ENCODE assay signal across 11 cellular contexts in genomic region chr15:42499888-42500609, GRCh38. TPM values are rescaled to one million over a fixed set of nuclear protein-coding genes. Genes with fewer than 3 reads are reported as not detected.
DNase-seq lines count a peak whose midpoint lies in the region; ATAC-seq and TF ChIP-seq lines count a peak whose summit lies in the region.
"Had no signal": no experiment of that assay in that cellular context is flagged by ENCODE, and none has a peak within 500 bp of the region (broad histone marks: within the 10 kb centered on the region; RNA-seq: fewer than 3 reads in every experiment).

No MANE protein-coding gene starts in this region.

- TF ChIP-seq POLR2A in breast epithelium (IDR thresholded peaks at IDR 0.05) = no peak

- H3K4me3 ChIP-seq in breast epithelium = no peak overlapping the region

- H3K27me3 Mint-ChIP-seq in glutamatergic neuron (ENCODE audit: unreplicated experiment) = peaks cover 11% of the 10 kb centered on the region

- intact Hi-C loops in left cardiac atrium (cut with DNase I) = no loop called here
- intact Hi-C loops in Right ventricle myocardium superior (cut with DNase I) = no loop called here
- intact Hi-C loops in breast epithelium (cut with DNase I; ENCODE audit: low total_unique reads) = no loop called here

- peak overlapping the region; percentile 65 to 75 for H3K27ac ChIP-seq in breast epithelium

- H3K4me3 Mint-ChIP-seq in glutamatergic neuron (ENCODE audit: unreplicated experiment) = no peak overlapping the region

- TF ChIP-seq CTCF in breast epithelium (IDR thresholded peaks at IDR 0.05) = no peak
- TF ChIP-seq CTCF in glutamatergic neuron (IDR thresholded peaks at IDR 0.05; ENCODE audit: partially characterized antibody, unreplicated experiment) = no peak

- H3K36me3 ChIP-seq in breast epithelium = no peaks in the 10 kb centered on the region

- ATAC-seq in left cardiac atrium (no peak), Right ventricle myocardium superior (ENCODE audit: poor library complexity) (no peak), HG02798 (IDR thresholded peaks at IDR 0.05; ENCODE audit: poor library complexity, unreplicated experiment) (no peak), HG03159 (IDR thresholded peaks at IDR 0.05; ENCODE audit: unreplicated experiment) (no peak)

- H3K36me3 Mint-ChIP-seq in glutamatergic neuron (ENCODE audit: unreplicated experiment) = no peaks in the 10 kb centered on the region

- H3K27ac Mint-ChIP-seq in glutamatergic neuron (ENCODE audit: unreplicated experiment) = no peak overlapping the region

- no peaks in the 10 kb centered on the region for H3K27me3 ChIP-seq in breast epithelium

- H3K4me1 Mint-ChIP-seq in glutamatergic neuron (ENCODE audit: low read depth, unreplicated experiment) = peaks cover 10% of the 10 kb centered on the region

- H3K9me3 ChIP-seq in breast epithelium = no peaks in the 10 kb centered on the region

- peaks cover 7% of the 10 kb centered on the region for H3K9me3 Mint-ChIP-seq in glutamatergic neuron (ENCODE audit: unreplicated experiment)

- DNase-seq in left cardiac atrium (peak; percentile 38), Right ventricle myocardium superior (no peak), breast epithelium (ENCODE audit: low spot score in 2 of 2) (no peak), myocyte (ENCODE audit: low read depth) (peak; percentile 45), glutamatergic neuron (no peak), NCI-H774 (lab: John Stamatoyannopoulos, UW) (no peak)
- DNase-seq: GOT3, NCI-H510A treated with DMSO at 0.1 percent for 48 hours, T-helper 9 cell had no signal

- peaks cover 0 to 5% of the 10 kb centered on the region in 2 donors for H3K4me1 ChIP-seq in breast epithelium

RNA-seq across cellular contexts. Expression of gene SNAP23, which starts 4.6 kb away (rescaled TPM):
- total RNA-seq in left cardiac atrium (10 to 100 TPM; 32.0 to 35.0 TPM), Right ventricle myocardium superior (21.2 TPM), breast epithelium (10 to 100 TPM; 75.8 to 88.0 (median 76.0) TPM), myocyte (73.0 and 91.6 TPM in 2 replicates), glutamatergic neuron (ENCODE audit: unreplicated experiment) (15.2 TPM)
- 54.2 TPM for polyA plus RNA-seq in myocyte (2012)

RNA-seq across cellular contexts. Expression of gene ZNF106, which starts 9.1 kb away (rescaled TPM):
- total RNA-seq in left cardiac atrium = 100 to 1,000 TPM; 379 to 380 TPM
- total RNA-seq in Right ventricle myocardium superior = 479 TPM
- total RNA-seq in breast epithelium = 100 to 1,000 TPM in 1 of 3 donors, 10 to 100 TPM in 2; 59.6 to 151 (median 60.0) TPM
- 236 and 741 TPM in 2 replicates for total RNA-seq in myocyte
- 86.2 TPM for polyA plus RNA-seq in myocyte (2012)
- total RNA-seq in glutamatergic neuron (ENCODE audit: unreplicated experiment) = 37.2 TPM

RNA-seq across cellular contexts. Expression of gene LRRC57, which starts 48.5 kb away (rescaled TPM):
- total RNA-seq in left cardiac atrium (10 to 100 TPM; 13.8 to 15.6 TPM), Right ventricle myocardium superior (11.9 TPM), breast epithelium (10 to 100 TPM; 20.3 to 23.3 (median 23.3) TPM), myocyte (9.5 and 11.1 TPM in 2 replicates), glutamatergic neuron (ENCODE audit: unreplicated experiment) (38.5 TPM)
- 15.6 TPM for polyA plus RNA-seq in myocyte (2012)

RNA-seq across cellular contexts. Expression of gene HAUS2, which starts 48.6 kb away (rescaled TPM):
- total RNA-seq in left cardiac atrium (10 to 100 TPM; 11.7 to 14.9 TPM), Right ventricle myocardium superior (9.1 TPM), breast epithelium (10 to 100 TPM; 29.3 to 42.1 (median 30.2) TPM), myocyte (18.0 and 18.7 TPM in 2 replicates), glutamatergic neuron (ENCODE audit: unreplicated experiment) (24.5 TPM)
- 9.7 TPM for polyA plus RNA-seq in myocyte (2012)

Comparison
In these comparisons a context has a peak if more than half of its experiments do, and no peak if none do; other contexts are left out.
1. DNase-seq: peak in left cardiac atrium (single experiment) and myocyte (single experiment); none in Right ventricle myocardium superior (single experiment), breast epithelium (0 of 2), glutamatergic neuron (single experiment) and NCI-H774 (single experiment).